In the genomic region with DNA sequence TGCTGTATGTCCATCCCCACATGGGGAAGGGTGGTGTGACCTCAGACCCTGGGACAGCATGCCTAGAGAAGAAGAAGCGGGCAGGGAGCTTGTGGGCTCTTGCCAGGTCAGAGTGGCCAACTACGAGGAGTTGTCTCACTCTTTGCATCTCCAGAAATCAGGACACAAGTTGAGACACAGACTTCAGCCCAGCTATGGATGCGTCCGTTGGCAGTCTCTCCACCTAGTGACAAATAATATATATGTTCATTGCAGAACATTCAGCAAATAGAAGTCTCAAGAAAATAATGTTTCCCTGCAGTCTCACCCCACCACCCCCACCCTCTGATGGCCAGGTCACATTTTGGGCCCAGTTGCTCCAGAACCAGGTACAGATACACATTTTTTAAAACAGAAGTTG, we compare ENCODE assay signal across 13 cellular contexts.
"Had no signal": no experiment of that assay in that cellular context is flagged by ENCODE, and none has a peak within 500 bp of the region (broad histone marks: within the 10 kb centered on the region; RNA-seq: fewer than 3 reads in every experiment).

No MANE protein-coding gene starts in this region.

- DNase-seq: activated B cell treated with CpG ODN at 0.5 μM for 24 hours; activated CD4-positive, alpha-beta T cell treated with anti-CD3 and anti-CD28 coated beads, Interleukin-2, amount 10 ng/mL, durations not matched to agents 7 days and 5 days; activated CD8-positive, alpha-beta memory T cell treated with anti-CD3 and anti-CD28 coated beads for 24 hours; activated naive CD4-positive, alpha-beta T cell treated with anti-CD3 and anti-CD28 coated beads, Interleukin-2, amount 10 ng/mL, durations not matched to agents 7 days and 5 days; body of pancreas; left colon; mammary epithelial cell; right cardiac atrium; T-helper 2 cell; transverse colon had no signal

- H3K27me3 Mint-ChIP-seq: activated B cell treated with CpG ODN at 0.5 μM for 24 hours; activated CD4-positive, alpha-beta T cell treated with anti-CD3 and anti-CD28 coated beads, Interleukin-2, amount 10 ng/mL, durations not matched to agents 7 days and 5 days; activated naive CD4-positive, alpha-beta T cell treated with anti-CD3 and anti-CD28 coated beads, Interleukin-2, amount 10 ng/mL, durations not matched to agents 7 days and 5 days; activated T-helper 17 cell treated with anti-CD3 and anti-CD28 coated beads, Interleukin-2, amount 50 U/mL, for 72 hours had no signal

- H3K27me3 ChIP-seq: body of pancreas, transverse colon had no signal

- H3K9me3 Mint-ChIP-seq: activated B cell treated with CpG ODN at 0.5 μM for 24 hours; activated CD4-positive, alpha-beta T cell treated with anti-CD3 and anti-CD28 coated beads, Interleukin-2, amount 10 ng/mL, durations not matched to agents 7 days and 5 days; activated naive CD4-positive, alpha-beta T cell treated with anti-CD3 and anti-CD28 coated beads, Interleukin-2, amount 10 ng/mL, durations not matched to agents 7 days and 5 days; activated T-helper 17 cell treated with anti-CD3 and anti-CD28 coated beads, Interleukin-2, amount 50 U/mL, for 72 hours; stimulated activated effector memory CD8-positive, alpha-beta T cell treated with anti-CD3 and anti-CD28 coated beads, Interleukin-12 subunit alpha, Interleukin-12 subunit beta, amount 100 ng/mL, for 72 hours had no signal

- H3K4me3 Mint-ChIP-seq: activated CD4-positive, alpha-beta T cell treated with anti-CD3 and anti-CD28 coated beads, Interleukin-2, amount 10 ng/mL, durations not matched to agents 7 days and 5 days; activated naive CD4-positive, alpha-beta T cell treated with anti-CD3 and anti-CD28 coated beads, Interleukin-2, amount 10 ng/mL, durations not matched to agents 7 days and 5 days; activated T-helper 17 cell treated with anti-CD3 and anti-CD28 coated beads, Interleukin-2, amount 50 U/mL, for 72 hours; stimulated activated effector memory CD8-positive, alpha-beta T cell treated with anti-CD3 and anti-CD28 coated beads, Interleukin-12 subunit alpha, Interleukin-12 subunit beta, amount 100 ng/mL, for 72 hours had no signal

- H3K27ac ChIP-seq: body of pancreas, transverse colon had no signal

- H3K4me2 ChIP-seq: smooth muscle cell had no signal

- H3K9me3 ChIP-seq: body of pancreas, transverse colon had no signal

- H3K4me1 Mint-ChIP-seq: activated T-helper 17 cell treated with anti-CD3 and anti-CD28 coated beads, Interleukin-2, amount 50 U/mL, for 72 hours had no signal

- H3K27ac Mint-ChIP-seq: activated CD4-positive, alpha-beta T cell treated with anti-CD3 and anti-CD28 coated beads, Interleukin-2, amount 10 ng/mL, durations not matched to agents 7 days and 5 days; activated naive CD4-positive, alpha-beta T cell treated with anti-CD3 and anti-CD28 coated beads, Interleukin-2, amount 10 ng/mL, durations not matched to agents 7 days and 5 days; activated T-helper 17 cell treated with anti-CD3 and anti-CD28 coated beads, Interleukin-2, amount 50 U/mL, for 72 hours; stimulated activated effector memory CD8-positive, alpha-beta T cell treated with anti-CD3 and anti-CD28 coated beads, Interleukin-12 subunit alpha, Interleukin-12 subunit beta, amount 100 ng/mL, for 72 hours had no signal

- H3K36me3 ChIP-seq: transverse colon had no signal

- ATAC-seq: activated T-helper 17 cell treated with anti-CD3 and anti-CD28 coated beads, Interleukin-2, amount 50 U/mL, for 72 hours; body of pancreas; left colon; right cardiac atrium; stimulated activated effector memory CD8-positive, alpha-beta T cell treated with anti-CD3 and anti-CD28 coated beads, Interleukin-12 subunit alpha, Interleukin-12 subunit beta, amount 100 ng/mL, for 72 hours had no signal

- H3K4me3 ChIP-seq: body of pancreas, smooth muscle cell, transverse colon had no signal
